ENCODE assay signal across 8 cellular contexts in genomic region chr16:1308977-1309885, GRCh38. TPM values are rescaled to one million over a fixed set of nuclear protein-coding genes. Genes with fewer than 3 reads are reported as not detected.
A peak's percentile ranks its signal among the peaks of the same experiment; 100 is the strongest.
DNase-seq lines count a peak whose midpoint lies in the region; ATAC-seq and TF ChIP-seq lines count a peak whose summit lies in the region.

Gene UBE2I (plus strand): TSS chr16:1309636. CDS start chr16:1314031, 4,395 bp downstream.

- no CpG with 5 or more reads among the region's 117 CpGs for WGBS in suprapubic skin

- peak within 1 kb of the TSS; percentile 83 for H3K4me3 ChIP-seq in GM08714 (ENCODE audit: low read length)
- peak within 1 kb of the TSS; percentile 82 for H3K4me3 ChIP-seq in suprapubic skin

- TF ChIP-seq EP300 in suprapubic skin (IDR thresholded peaks at IDR 0.05): no peak

- H3K4me1 ChIP-seq in suprapubic skin: peaks cover 32% of the 10 kb centered on the region

- H3K27ac Mint-ChIP-seq in activated naive CD4-positive, alpha-beta T cell treated with anti-CD3 and anti-CD28 coated beads, Interleukin-2, amount 50 U/mL, for 72 hours: peak within 1 kb of the TSS; percentile 95 to 100

- H3K36me3 Mint-ChIP-seq in activated naive CD4-positive, alpha-beta T cell treated with anti-CD3 and anti-CD28 coated beads, Interleukin-2, amount 50 U/mL, for 72 hours: peaks cover 14 to 17% of the 10 kb centered on the region in 2 donors

- peak; percentile 84 for DNase-seq in NCI-H1105 (lab: John Stamatoyannopoulos, UW)
- peak; percentile 89 for DNase-seq in SKM-1 treated with dmso at 0.1 percent for 144 hours (lab: John Stamatoyannopoulos, UW; ENCODE audit: unreplicated experiment)
- peak; percentile 94 to 100 for DNase-seq in activated naive CD4-positive, alpha-beta T cell treated with anti-CD3 and anti-CD28 coated beads, Interleukin-2, amount 50 U/mL, for 72 hours (ENCODE audit: low spot score in 2 of 2)
- DNase-seq in glomerular endothelial cell (ENCODE audit: extremely low read depth, low read depth, low spot score): peak; percentile 88
- DNase-seq in occipital lobe (lab: John Stamatoyannopoulos, UW): peak; percentile 98
- DNase-seq in suprapubic skin (ENCODE audit: low spot score in 2 of 2): peak; percentile 97 to 99

- H3K27me3 ChIP-seq in suprapubic skin: no peaks in the 10 kb centered on the region

- no peaks in the 10 kb centered on the region for H3K9me3 Mint-ChIP-seq in activated naive CD4-positive, alpha-beta T cell treated with anti-CD3 and anti-CD28 coated beads, Interleukin-2, amount 50 U/mL, for 72 hours

- peak in 1 of 2 donors; percentile 52 for TF ChIP-seq POLR2A in suprapubic skin (IDR thresholded peaks at IDR 0.05)

- peaks cover 6% of the 10 kb centered on the region for H3K36me3 ChIP-seq in suprapubic skin

- no peaks in the 10 kb centered on the region for H3K9me3 ChIP-seq in suprapubic skin

- H3K27ac ChIP-seq in suprapubic skin: peak within 1 kb of the TSS; percentile 93

- TF ChIP-seq CTCF in suprapubic skin (IDR thresholded peaks at IDR 0.05): no peak

- ATAC-seq in HG02610 (IDR thresholded peaks at IDR 0.05; ENCODE audit: unreplicated experiment): peak; percentile 45
- peak; percentile 67 to 85 for ATAC-seq in activated naive CD4-positive, alpha-beta T cell treated with anti-CD3 and anti-CD28 coated beads, Interleukin-2, amount 50 U/mL, for 72 hours

RNA-seq across cellular contexts. Expression of gene UBE2I, which starts in this region (rescaled TPM):
- 100 to 1,000 TPM; 205 to 246 TPM for total RNA-seq in activated naive CD4-positive, alpha-beta T cell treated with anti-CD3 and anti-CD28 coated beads, Interleukin-2, amount 50 U/mL, for 72 hours
- total RNA-seq in glomerular endothelial cell (94.8 and 116 TPM in 2 replicates), occipital lobe (42.7 TPM), suprapubic skin (100 to 1,000 TPM in 3 of 4 donors, 10 to 100 TPM in 1; 72.0 to 165 (median 107) TPM)

Comparison
In these comparisons a context has a peak if more than half of its experiments do, and no peak if none do; other contexts are left out.
1. Peak in every context shown above with its lines: DNase-seq, ATAC-seq, H3K4me3 ChIP-seq and H3K27ac ChIP-seq.